33 cellular contexts compared by ENCODE assay signal in genomic region chr6:41147917-41148316, GRCh38. TPM values are rescaled to one million over a fixed set of nuclear protein-coding genes. Genes with fewer than 3 reads are reported as not detected.
"Had no signal": no experiment of that assay in that cellular context is flagged by ENCODE, and none has a peak within 500 bp of the region (broad histone marks: within the 10 kb centered on the region; RNA-seq: fewer than 3 reads in every experiment).

No MANE protein-coding gene starts in this region.

- H3K4me1 Mint-ChIP-seq: brain, nephron progenitor cell had no signal

- H3K27me3 ChIP-seq: ascending aorta, cardiac muscle cell, colonic mucosa, dorsolateral prefrontal cortex, gastrocnemius medialis, neutrophil, ovary, right lobe of liver, tibial nerve had no signal

- H3K4me3 ChIP-seq: ascending aorta, cardiac muscle cell, colonic mucosa, dorsolateral prefrontal cortex, gastrocnemius medialis, left ventricle myocardium inferior, mucosa of descending colon, ovary, right lobe of liver, tibial nerve had no signal

- ATAC-seq: activated T-cell treated with anti-CD3 and anti-CD28 coated beads, Interleukin-2, amount 50 U/mL, for 4 hours; gastrocnemius medialis; mucosa of descending colon; right lobe of liver had no signal

- H3K27me3 Mint-ChIP-seq: brain, progenitor cell of endocrine pancreas had no signal

- H3K9me3 ChIP-seq: ascending aorta, colonic mucosa, gastrocnemius medialis, left ventricle myocardium inferior, mucosa of descending colon, neutrophil, ovary, right lobe of liver, tibial nerve had no signal

- H3K4me3 Mint-ChIP-seq: activated naive CD4-positive, alpha-beta T cell treated with anti-CD3 and anti-CD28 coated beads for 36 hours; activated T-cell treated with anti-CD3 and anti-CD28 coated beads, Interleukin-2, amount 50 U/mL, for 4 hours; brain; nephron progenitor cell had no signal

- DNase-seq: activated CD4-positive, alpha-beta T cell treated with anti-CD3 and anti-CD28 coated beads, Interleukin-2, amount 50 U/mL, for 4 hours; activated CD4-positive, CD25-positive, alpha-beta regulatory T cell treated with anti-CD3 and anti-CD28 coated beads, Interleukin-2, amount 50 U/mL, for 72 hours; activated effector memory CD4-positive, alpha-beta T cell treated with Interleukin-2 at 50 U/mL for 16 hours; activated naive CD4-positive, alpha-beta T cell treated with anti-CD3 and anti-CD28 coated beads for 36 hours; activated T-cell treated with anti-CD3 and anti-CD28 coated beads, Interleukin-2, amount 50 U/mL, for 4 hours; cerebellar nuclear complex; colonic mucosa; dorsolateral prefrontal cortex; effector memory CD4-positive, alpha-beta T cell; gastrocnemius medialis; glutamatergic neuron; islet precursor cell; left ventricle myocardium inferior; mucosa of descending colon; nephron progenitor cell; ovary; right lobe of liver; stimulated activated CD4-positive, alpha-beta T cell treated with anti-CD3 and anti-CD28 coated beads, Interleukin-2, amount 100 ng/mL, for 48 hours; stimulated activated naive CD4-positive, alpha-beta T cell treated with Interleukin-2 at 50 U/mL for 16 hours; T1000 had no signal

- H3K4me1 ChIP-seq: ascending aorta, colonic mucosa, gastrocnemius medialis, left ventricle myocardium inferior, right lobe of liver, tibial nerve had no signal

- H3K27ac Mint-ChIP-seq: activated naive CD4-positive, alpha-beta T cell treated with anti-CD3 and anti-CD28 coated beads for 36 hours; brain; nephron progenitor cell; progenitor cell of endocrine pancreas had no signal

- H3K36me3 ChIP-seq: cardiac muscle cell, colonic mucosa, neutrophil, ovary, right lobe of liver had no signal

- H3K27ac ChIP-seq: ascending aorta, cardiac muscle cell, colonic mucosa, dorsolateral prefrontal cortex, gastrocnemius medialis, left ventricle myocardium inferior, neutrophil, ovary, right lobe of liver, tibial nerve had no signal

- H3K9me3 Mint-ChIP-seq: activated naive CD4-positive, alpha-beta T cell treated with anti-CD3 and anti-CD28 coated beads for 36 hours; activated T-cell treated with anti-CD3 and anti-CD28 coated beads, Interleukin-2, amount 50 U/mL, for 4 hours; brain; nephron progenitor cell had no signal

- H3K36me3 Mint-ChIP-seq: brain had no signal

RNA-seq across cellular contexts. Expression of gene TREML1, which starts 6.2 kb away (rescaled TPM):
- total RNA-seq: activated naive CD4-positive, alpha-beta T cell treated with anti-CD3 and anti-CD28 coated beads for 36 hours; activated T-cell treated with anti-CD3 and anti-CD28 coated beads, Interleukin-2, amount 50 U/mL, for 4 hours; ascending aorta; cardiac muscle cell; colonic mucosa; epithelial cell of proximal tubule; gastrocnemius medialis; left ventricle myocardium inferior; lung microvascular endothelial cell; myocyte; progenitor cell of endocrine pancreas; renal cortical epithelial cell; skeletal muscle tissue; temporal lobe had no signal
- polyA plus RNA-seq: cardiac muscle cell, urinary bladder had no signal

RNA-seq across cellular contexts. Expression of gene TREM2, which starts 15.0 kb away (rescaled TPM):
- total RNA-seq: activated naive CD4-positive, alpha-beta T cell treated with anti-CD3 and anti-CD28 coated beads for 36 hours; activated T-cell treated with anti-CD3 and anti-CD28 coated beads, Interleukin-2, amount 50 U/mL, for 4 hours; cardiac muscle cell; epithelial cell of proximal tubule; lung microvascular endothelial cell; myocyte; progenitor cell of endocrine pancreas; renal cortical epithelial cell had no signal
- polyA plus RNA-seq: cardiac muscle cell had no signal

RNA-seq across cellular contexts. Expression of gene TREML2, which starts 53.0 kb away (rescaled TPM):
- total RNA-seq: ascending aorta, cardiac muscle cell, epithelial cell of proximal tubule, left ventricle myocardium inferior, lung microvascular endothelial cell, mucosa of descending colon, myocyte, progenitor cell of endocrine pancreas, renal cortical epithelial cell, tibial nerve had no signal
- polyA plus RNA-seq: cardiac muscle cell had no signal
